In genomic region chr9:106622148-106622547, GRCh38 we compare ENCODE assay signal across 16 cellular contexts.
DNase-seq lines count a peak whose midpoint lies in the region; ATAC-seq, FAIRE-seq and TF ChIP-seq lines count a peak whose summit lies in the region.
"Had no signal": no experiment of that assay in that cellular context is flagged by ENCODE, and none has a peak within 500 bp of the region (broad histone marks: within the 10 kb centered on the region; RNA-seq: fewer than 3 reads in every experiment).

No MANE protein-coding gene starts in this region.

- no peaks in the 10 kb centered on the region for H3K4me1 ChIP-seq in astrocyte (ENCODE audit: insufficient read depth, low read length)
- H3K4me1 ChIP-seq: adrenal gland, uterus had no signal

- H3K36me3 ChIP-seq in astrocyte (ENCODE audit: insufficient read depth, low read length) = no peaks in the 10 kb centered on the region
- H3K36me3 ChIP-seq: adrenal gland, uterus had no signal

- no peaks in the 10 kb centered on the region for H4K20me1 ChIP-seq in astrocyte (ENCODE audit: insufficient read depth, low read length)

- TF ChIP-seq CTCF in HFF-Myc (IDR thresholded peaks at IDR 0.05; ENCODE audit: low read depth, low read length, missing control alignments) (peak; percentile 5), astrocyte (IDR thresholded peaks at IDR 0.05; ENCODE audit: insufficient read depth, low read depth, low read length) (no peak), neural crest cell (conservative IDR thresholded peaks at IDR 0.05) (no peak), omental fat pad (IDR thresholded peaks at IDR 0.05) (no peak), RWPE1 (conservative IDR thresholded peaks at IDR 0.05; ENCODE audit: low read depth) (no peak)

- H3K27ac ChIP-seq in astrocyte (ENCODE audit: low read depth, low read length) (no peak overlapping the region), RWPE1 (no peak overlapping the region)
- H3K27ac ChIP-seq: adrenal gland, SK-N-MC, uterus had no signal

- H3K27ac Mint-ChIP-seq in astrocyte (ENCODE audit: unreplicated experiment) = peak overlapping the region; percentile 97
- H3K27ac Mint-ChIP-seq in neural crest cell (ENCODE audit: unreplicated experiment) = peak overlapping the region; percentile 93
- H3K27ac Mint-ChIP-seq in T-helper 17 cell = no peak overlapping the region

- CTCF ChIA-PET in RWPE1 (lab: Yijun Ruan, JAX) = interaction anchor here (0.7 kb wide), 1 partner anchor 71 kb away, joined by 12 read pairs; no protein-coding TSS in a partner anchor

- ATAC-seq in omental fat pad (ENCODE audit: low FRiP score) (no peak), T-helper 17 cell (no peak)

- H3K4me1 Mint-ChIP-seq in astrocyte (ENCODE audit: low read depth, unreplicated experiment) = peaks cover 44% of the 10 kb centered on the region
- peaks cover 46% of the 10 kb centered on the region for H3K4me1 Mint-ChIP-seq in neural crest cell
- no peaks in the 10 kb centered on the region for H3K4me1 Mint-ChIP-seq in T-helper 17 cell

- H3K36me3 Mint-ChIP-seq in astrocyte (ENCODE audit: low read depth, unreplicated experiment) (no peaks in the 10 kb centered on the region), neural crest cell (ENCODE audit: low read depth) (no peaks in the 10 kb centered on the region), T-helper 17 cell (ENCODE audit: low read depth) (no peaks in the 10 kb centered on the region)

- no peaks in the 10 kb centered on the region for H3K9me3 ChIP-seq in astrocyte (ENCODE audit: insufficient read depth, low read depth, low read length)
- H3K9me3 ChIP-seq in T-helper 17 cell (ENCODE audit: control insufficient read depth, low read length, poor library complexity, severe bottlenecking) = no peaks in the 10 kb centered on the region
- H3K9me3 ChIP-seq: adrenal gland, uterus had no signal

- no peak overlapping the region for H3K4me3 Mint-ChIP-seq in astrocyte (ENCODE audit: unreplicated experiment)
- H3K4me3 Mint-ChIP-seq in neural crest cell = peak overlapping the region; percentile 73
- no peak overlapping the region for H3K4me3 Mint-ChIP-seq in T-helper 17 cell

- no peak overlapping the region for H3K4me3 ChIP-seq in HFF-Myc (replicated peaks; ENCODE audit: low read depth, low read length)
- H3K4me3 ChIP-seq in astrocyte (ENCODE audit: insufficient read depth, low read depth, low read length) = no peak overlapping the region
- H3K4me3 ChIP-seq: adrenal gland, SK-N-MC, uterus had no signal

- H3K9me3 Mint-ChIP-seq in astrocyte (ENCODE audit: unreplicated experiment) = no peaks in the 10 kb centered on the region
- H3K9me3 Mint-ChIP-seq in neural crest cell = no peaks in the 10 kb centered on the region

- no peak for FAIRE-seq in astrocyte (lab: Jason Lieb, UNC)

- H2AFZ ChIP-seq in astrocyte (ENCODE audit: low read depth, low read length) = no peak overlapping the region

- no peaks in the 10 kb centered on the region for H3K27me3 ChIP-seq in astrocyte (ENCODE audit: insufficient read depth, low read length)
- H3K27me3 ChIP-seq: adrenal gland, uterus had no signal

- H3K79me2 ChIP-seq in astrocyte (ENCODE audit: insufficient read depth, low read length) = no peaks in the 10 kb centered on the region

- no peak overlapping the region for H3K9ac ChIP-seq in astrocyte (ENCODE audit: low read length)

- DNase-seq in HFF-Myc (ENCODE audit: extremely low read depth, low read depth) (no peak), NCI-H2171 (lab: John Stamatoyannopoulos, UW) (peak; percentile 64), astrocyte (ENCODE audit: low read depth) (no peak), neural crest cell (ENCODE audit: low read depth, low spot score) (no peak), omental fat pad (ENCODE audit: low spot score) (no peak), RWPE1 (ENCODE audit: low spot score) (no peak), T-helper 17 cell (no peak), 8988T (no peak)
- DNase-seq: adrenal gland; cortex of kidney; DMS79; islet precursor cell; mesenchymal stem cell; stimulated activated naive CD4-positive, alpha-beta T cell treated with Interleukin-2 at 50 U/mL for 16 hours; uterus had no signal

- H3K27me3 Mint-ChIP-seq in astrocyte (ENCODE audit: low read depth, unreplicated experiment) (no peaks in the 10 kb centered on the region), neural crest cell (ENCODE audit: low read depth) (peaks cover 6% of the 10 kb centered on the region), T-helper 17 cell (no peaks in the 10 kb centered on the region)

- H3K4me2 ChIP-seq in astrocyte (ENCODE audit: low read length) = no peak overlapping the region

- POLR2A ChIA-PET in RWPE1 (lab: Yijun Ruan, JAX; ENCODE audit: low non-redundant PET) = no interaction called here
